ENCODE assay signal across 4 cellular contexts in genomic region chr5:157034106-157035072, GRCh38. TPM values are rescaled to one million over a fixed set of nuclear protein-coding genes. Genes with fewer than 3 reads are reported as not detected.
"Had no signal": no experiment of that assay in that cellular context is flagged by ENCODE, and none has a peak within 500 bp of the region (broad histone marks: within the 10 kb centered on the region; RNA-seq: fewer than 3 reads in every experiment).

No MANE protein-coding gene starts in this region.

RNA-seq across cellular contexts. Expression of gene HAVCR1, which starts 24.5 kb away (rescaled TPM):
- total RNA-seq: ascending aorta, gastrocnemius medialis, mammary epithelial cell, right atrium auricular region had no signal
- polyA plus RNA-seq: mammary epithelial cell had no signal
